ENCODE assay signal across 9 cellular contexts in the genomic region with DNA sequence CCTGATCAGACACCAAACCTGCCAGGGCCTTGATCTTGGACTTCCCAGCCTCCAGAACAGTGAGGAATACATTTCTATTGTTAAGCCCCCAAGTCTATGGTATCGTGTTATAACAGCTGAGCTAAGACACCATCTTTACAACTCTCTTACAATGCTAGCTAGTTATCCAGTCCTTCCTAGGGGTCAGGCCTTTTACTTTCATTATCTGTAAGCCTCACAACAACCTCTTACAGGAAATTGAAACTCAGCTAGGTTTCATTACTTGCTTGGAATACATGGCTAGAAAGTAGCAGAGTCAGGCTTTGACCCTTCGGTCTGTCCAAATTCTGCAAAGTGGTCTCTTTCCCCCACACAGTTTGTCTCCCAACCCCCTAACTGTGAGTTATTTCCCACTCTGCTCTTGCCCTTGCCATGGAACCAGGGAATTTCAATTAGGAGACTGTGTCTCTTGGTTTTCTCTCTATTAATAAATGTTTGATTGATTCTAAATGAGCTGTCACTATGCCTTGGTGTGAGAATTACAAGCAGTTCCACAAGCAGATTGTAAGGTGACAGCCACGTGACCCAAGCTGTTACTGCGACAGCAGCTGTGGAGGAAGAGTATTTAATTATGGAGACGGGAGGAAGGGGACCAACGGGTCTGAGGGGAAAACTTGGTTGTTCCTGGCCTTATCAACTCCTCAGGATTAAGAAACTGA. TPM values are rescaled to one million over a fixed set of nuclear protein-coding genes. Genes with fewer than 3 reads are reported as not detected.
DNase-seq lines count a peak whose midpoint lies in the region; ATAC-seq and TF ChIP-seq lines count a peak whose summit lies in the region.
"Had no signal": no experiment of that assay in that cellular context is flagged by ENCODE, and none has a peak within 500 bp of the region (broad histone marks: within the 10 kb centered on the region; RNA-seq: fewer than 3 reads in every experiment).

No MANE protein-coding gene starts in this region.

- H3K36me3 ChIP-seq in OCI-LY7 (ENCODE audit: insufficient read depth, low read length) (no peaks in the 10 kb centered on the region), parathyroid adenoma (ENCODE audit: control insufficient read depth, insufficient read depth, low read length) (no peaks in the 10 kb centered on the region)

- H3K27me3 ChIP-seq in parathyroid adenoma (ENCODE audit: control insufficient read depth, insufficient read depth, low read length): no peaks in the 10 kb centered on the region

- H3K9me2 ChIP-seq in OCI-LY7 (ENCODE audit: insufficient read depth, low read length): no peaks in the 10 kb centered on the region

- H3K4me1 ChIP-seq in OCI-LY7 (ENCODE audit: insufficient read depth, low read length, poor library complexity, severe bottlenecking): peaks cover 7% of the 10 kb centered on the region
- no peaks in the 10 kb centered on the region for H3K4me1 ChIP-seq in parathyroid adenoma

- no TSS peak for BruUV-seq in OCI-LY7 (replicated peaks; lab: Mats Ljungman, UMichigan)

- POLR2A ChIA-PET in OCI-LY7 (lab: Charles Lee): no interaction called here

- H3K79me2 ChIP-seq in OCI-LY7 (ENCODE audit: insufficient read depth, low read depth, low read length) (no peaks in the 10 kb centered on the region), parathyroid adenoma (no peaks in the 10 kb centered on the region)

- H3K4me2 ChIP-seq in OCI-LY7 (ENCODE audit: low read length) (peak overlapping the region; percentile 24; the same call in 1 of the 2 replicates), parathyroid adenoma (ENCODE audit: low read length) (no peak overlapping the region)

- CTCF ChIA-PET in OCI-LY7 (lab: Charles Lee; ENCODE audit: unreplicated experiment): interaction anchor here (1.1 kb wide), 1 partner anchor 14 kb away, joined by 3 read pairs; no protein-coding TSS in a partner anchor

- H4K20me1 ChIP-seq in OCI-LY7 (ENCODE audit: insufficient read depth, low read length): no peaks in the 10 kb centered on the region

- H3K27ac ChIP-seq in OCI-LY7 (ENCODE audit: low read depth, low read length, poor library complexity, severe bottlenecking) (no peak overlapping the region), parathyroid adenoma (no peak overlapping the region)

- intact Hi-C loops in OCI-LY7 (cut with micrococcal nuclease; ENCODE audit: unreplicated experiment): no loop called here

- DNase-seq in NOMO-1 treated with DMSO at 0.1 percent for 48 hours (lab: John Stamatoyannopoulos, UW; ENCODE audit: unreplicated experiment) (peak; percentile 33), NOMO-1 treated with dmso at 0.1 percent for 144 hours (lab: John Stamatoyannopoulos, UW; ENCODE audit: unreplicated experiment) (no peak), OCI-LY7 (ENCODE audit: low spot score) (no peak), hypothalamus (lab: John Stamatoyannopoulos, UW) (no peak), retina (no peak), NCI-H1105 treated with DMSO at 0.1 percent for 48 hours (lab: John Stamatoyannopoulos, UW) (no peak)
- DNase-seq: Kasumi-1 had no signal

- no peak for TF ChIP-seq CTCF in OCI-LY7 (conservative IDR thresholded peaks at IDR 0.05; ENCODE audit: low read length)
- no peak for TF ChIP-seq CTCF in parathyroid adenoma (IDR thresholded peaks at IDR 0.05)

- no peak overlapping the region for H3K9ac ChIP-seq in parathyroid adenoma

- H3K9me3 ChIP-seq in OCI-LY7 (ENCODE audit: low read length) (no peaks in the 10 kb centered on the region), parathyroid adenoma (ENCODE audit: control insufficient read depth, low read length) (no peaks in the 10 kb centered on the region)

- no peak overlapping the region for H3K4me3 ChIP-seq in OCI-LY7 (ENCODE audit: low read depth, low read length, poor library complexity, severe bottlenecking)
- no peak overlapping the region for H3K4me3 ChIP-seq in parathyroid adenoma (ENCODE audit: low read depth, low read length)

- peak overlapping the region; percentile 34; the same call in 1 of the 2 replicates for H2AFZ ChIP-seq in OCI-LY7 (ENCODE audit: low read length)
- peak overlapping the region; percentile 11 for H2AFZ ChIP-seq in parathyroid adenoma

- ATAC-seq in HG02571 (IDR thresholded peaks at IDR 0.05; ENCODE audit: unreplicated experiment): peak; percentile 89

RNA-seq across cellular contexts. Expression of a gene that starts 38.4 kb away (rescaled TPM):
- total RNA-seq in OCI-LY7 (2014; rRNA removed; shearing (Covaris generic)): not detected in 2 replicates
- not detected in 2 replicates for total RNA-seq in OCI-LY7 (2022)
